26 cellular contexts compared by ENCODE assay signal in genomic region chr6:6219716-6220115, GRCh38.
"Had no signal": no experiment of that assay in that cellular context is flagged by ENCODE, and none has a peak within 500 bp of the region (broad histone marks: within the 10 kb centered on the region; RNA-seq: fewer than 3 reads in every experiment).

No MANE protein-coding gene starts in this region.

- H3K9me3 Mint-ChIP-seq: effector memory CD8-positive, alpha-beta T cell; endodermal cell; mesothelial cell of epicardium had no signal

- ATAC-seq: effector memory CD8-positive, alpha-beta T cell; esophagus mucosa; gastrocnemius medialis; left lung; mucosa of descending colon had no signal

- H3K27me3 ChIP-seq: gastrocnemius medialis, heart right ventricle, left lung had no signal

- DNase-seq: effector CD8-positive, alpha-beta T cell; effector memory CD8-positive, alpha-beta T cell; endodermal cell; erythroblast; esophagus squamous epithelium; foreskin fibroblast; foreskin melanocyte; gastrocnemius medialis; glutamatergic neuron; head of caudate nucleus; heart right ventricle; hippocampal formation; left cardiac atrium; left lung; left ventricle myocardium superior; lower lobe of right lung; mesenchymal stem cell; mucosa of descending colon had no signal

- H3K27ac ChIP-seq: epithelial cell of prostate, esophagus squamous epithelium, gastrocnemius medialis, heart right ventricle, left lung, lower lobe of right lung had no signal

- H3K36me3 ChIP-seq: esophagus squamous epithelium, gastrocnemius medialis, left lung, lower lobe of right lung had no signal

- H3K9me3 ChIP-seq: esophagus squamous epithelium, gastrocnemius medialis, heart right ventricle, left lung, lower lobe of right lung, mucosa of descending colon had no signal

- H3K4me3 ChIP-seq: coronary artery, esophagus squamous epithelium, gastrocnemius medialis, heart right ventricle, left lung, lower lobe of right lung, mucosa of descending colon had no signal

- H3K4me3 Mint-ChIP-seq: effector memory CD8-positive, alpha-beta T cell; endodermal cell; mesothelial cell of epicardium had no signal

- H3K36me3 Mint-ChIP-seq: mesothelial cell of epicardium had no signal

- H3K27ac Mint-ChIP-seq: effector memory CD8-positive, alpha-beta T cell; mesothelial cell of epicardium had no signal

- H3K4me1 ChIP-seq: esophagus squamous epithelium, gastrocnemius medialis, heart right ventricle, left lung, lower lobe of right lung had no signal

- H3K4me1 Mint-ChIP-seq: endodermal cell, mesothelial cell of epicardium had no signal

- FAIRE-seq: colon, endometrium, islet of Langerhans, keratinocyte had no signal
